1 cellular context compared by ENCODE assay signal in genomic region chr2:105403785-105404698, GRCh38.
TF ChIP-seq lines count a peak whose summit lies in the region.

No MANE protein-coding gene starts in this region.

TF ChIP-seq in K562, 482 proteins besides CTCF, POLR2A, EP300 and RAD21 (continued from another document):
- TF ChIP-seq HINFP (tag; conservative IDR thresholded peaks at IDR 0.05; ENCODE audit: low read depth) (no peak), MAFK (IDR thresholded peaks at IDR 0.05; ENCODE audit: low read length) (no peak), NFE2L1 (tag; IDR thresholded peaks at IDR 0.05; ENCODE audit: borderline replicate concordance, low read depth) (no peak), KDM1A (IDR thresholded peaks at IDR 0.05) (peak in 1 of 2 experiments; percentile 32; a peak in 1 of 4 replicates), SMC3 (conservative IDR thresholded peaks at IDR 0.05; ENCODE audit: insufficient read depth, low read depth, low read length) (0 out of 2 replicates have a peak, but pooled peaks have one; percentile 20), MCM5 (IDR thresholded peaks at IDR 0.05; ENCODE audit: low read depth) (no peak), ZNF140 (CRISPR knock-in tag; IDR thresholded peaks at IDR 0.05) (no peak), ZNF224 (CRISPR knock-in tag; IDR thresholded peaks at IDR 0.05) (no peak), VEZF1 (CRISPR knock-in tag; IDR thresholded peaks at IDR 0.05) (peak; percentile 16; the same call in 1 of the 2 replicates), SRSF9 (IDR thresholded peaks at IDR 0.05; ENCODE audit: borderline replicate concordance, low read depth, low read length) (no peak), TCF15 (CRISPR knock-in tag; IDR thresholded peaks at IDR 0.05) (no peak), EGR1 (conservative IDR thresholded peaks at IDR 0.05) (peak; percentile 37; the same call in 1 of the 2 replicates), NFRKB (IDR thresholded peaks at IDR 0.05; ENCODE audit: low read depth) (no peak), TBP (optimal IDR thresholded peaks at IDR 0.05; ENCODE audit: low read depth, low read length) (no peak), ETS2 (tag; IDR thresholded peaks at IDR 0.05; ENCODE audit: borderline replicate concordance, poor library complexity, severe bottlenecking) (no peak), PHB2 (IDR thresholded peaks at IDR 0.05; ENCODE audit: low read depth) (no peak), CLOCK (CRISPR knock-in tag; IDR thresholded peaks at IDR 0.05; ENCODE audit: borderline replicate concordance) (no peak), HMG20A (CRISPR knock-in tag; conservative IDR thresholded peaks at IDR 0.05) (no peak), ZNF12 (CRISPR knock-in tag; IDR thresholded peaks at IDR 0.05) (no peak), GATAD2B (IDR thresholded peaks at IDR 0.05; ENCODE audit: borderline replicate concordance) (0 out of 2 replicates have a peak, but pooled peaks have one; percentile 46), ZNF717 (CRISPR knock-in tag; IDR thresholded peaks at IDR 0.05) (no peak), THRA (IDR thresholded peaks at IDR 0.05) (no peak), ZNF436 (CRISPR knock-in tag; IDR thresholded peaks at IDR 0.05) (no peak), SMAD2 (IDR thresholded peaks at IDR 0.05; ENCODE audit: low read depth, low read length) (no peak), ZNF282 (CRISPR knock-in tag; IDR thresholded peaks at IDR 0.05) (no peak), ZC3H11A (IDR thresholded peaks at IDR 0.05; ENCODE audit: low read depth, low read length) (no peak)
